ENCODE assay signal across 6 cellular contexts in the genomic region with DNA sequence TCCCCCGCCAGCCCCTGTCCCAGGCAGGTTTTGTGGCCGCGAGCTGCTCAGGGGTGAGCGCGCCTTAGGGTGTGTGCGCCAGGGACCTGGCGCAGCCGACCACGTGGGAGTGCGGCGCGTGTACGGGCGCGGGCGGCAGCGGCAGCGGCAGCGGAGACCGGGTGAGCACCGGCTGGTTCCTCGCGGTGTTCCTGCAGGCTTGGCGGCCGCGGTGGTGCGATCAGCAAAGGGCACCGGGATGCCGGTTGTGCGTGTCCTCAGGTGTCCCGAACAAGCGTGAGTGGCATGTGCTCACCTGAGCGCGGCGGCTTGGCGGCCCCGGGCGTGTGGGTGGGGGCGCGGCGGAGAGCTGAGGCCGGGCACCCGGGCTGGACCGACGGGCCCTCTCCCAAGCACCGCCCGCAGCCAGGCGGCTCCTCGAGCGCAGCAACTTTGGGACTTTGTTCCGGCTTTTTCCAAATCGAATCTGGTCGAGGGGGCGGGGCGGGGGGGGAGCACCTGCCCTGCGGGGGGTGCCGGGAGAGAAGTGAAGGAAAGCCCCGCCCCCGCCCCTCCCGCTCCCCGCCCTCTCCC. TPM values are rescaled to one million over a fixed set of nuclear protein-coding genes. Genes with fewer than 3 reads are reported as not detected.
A peak's percentile ranks its signal among the peaks of the same experiment; 100 is the strongest.
DNase-seq lines count a peak whose midpoint lies in the region; TF ChIP-seq lines count a peak whose summit lies in the region.

No MANE protein-coding gene starts in this region.

- peak overlapping the region; percentile 77 for H2AFZ ChIP-seq in SU-DHL-6 (ENCODE audit: low read depth, low read length, severe bottlenecking)

- H3K9ac ChIP-seq in SU-DHL-6 (ENCODE audit: low read length), result peak overlapping the region; percentile 55

- no peaks in the 10 kb centered on the region for H3K9me3 ChIP-seq in SU-DHL-6 (ENCODE audit: insufficient read depth, low read length)

- TF ChIP-seq CTCF in SU-DHL-6 (IDR thresholded peaks at IDR 0.05; ENCODE audit: insufficient read depth, low read length, poor library complexity, severe bottlenecking) (no peak), fibroblast of villous mesenchyme (IDR thresholded peaks at IDR 0.05; ENCODE audit: insufficient read depth, low read depth, low read length) (no peak)

- DNase-seq in COLO668 (lab: John Stamatoyannopoulos, UW; ENCODE audit: unreplicated experiment) (peak; percentile 63), fibroblast of villous mesenchyme (ENCODE audit: low read depth) (no peak), epidermal melanocyte (ENCODE audit: insufficient read length, low spot score) (no peak), inferior parietal cortex (ENCODE audit: extremely low spot score) (no peak)
- DNase-seq in stimulated activated CD4-positive, alpha-beta T cell treated with anti-CD3 and anti-CD28 coated beads, Interleukin-1b, Interleukin-23, amount 100 ng/mL, for 48 hours, result peak; percentile 33

- H3K36me3 ChIP-seq in SU-DHL-6 (ENCODE audit: low read length), result no peaks in the 10 kb centered on the region

- H3F3A ChIP-seq in SU-DHL-6 (ENCODE audit: insufficient read depth), result no peaks in the 10 kb centered on the region

- H3K27me3 ChIP-seq in SU-DHL-6 (ENCODE audit: low read length), result no peaks in the 10 kb centered on the region

- H3K79me2 ChIP-seq in SU-DHL-6 (ENCODE audit: insufficient read depth, low read length), result no peaks in the 10 kb centered on the region

- peak overlapping the region; percentile 73 for H3K4me2 ChIP-seq in SU-DHL-6 (ENCODE audit: low read depth, low read length, poor library complexity, severe bottlenecking)

- no peaks in the 10 kb centered on the region for H4K20me1 ChIP-seq in SU-DHL-6 (ENCODE audit: low read depth, low read length)

- no peak overlapping the region for H3K27ac ChIP-seq in SU-DHL-6 (ENCODE audit: low read depth, low read length)

- H3K4me3 ChIP-seq in SU-DHL-6 (ENCODE audit: insufficient read depth, low read length, poor library complexity, severe bottlenecking) (peak overlapping the region; percentile 64), fibroblast of villous mesenchyme (ENCODE audit: low read depth, low read length) (peak overlapping the region; percentile 44)

- H3K9me2 ChIP-seq in SU-DHL-6 (replicated peaks; ENCODE audit: insufficient read depth, low read length), result no peaks in the 10 kb centered on the region

RNA-seq across cellular contexts. Expression of gene HSD11B2, which starts 0.3 kb away (rescaled TPM):
- not detected in 2 replicates for total RNA-seq in fibroblast of villous mesenchyme

RNA-seq across cellular contexts. Expression of gene ZDHHC1, which starts 14.3 kb away (rescaled TPM):
- 5.2 and 8.1 TPM in 2 replicates for total RNA-seq in fibroblast of villous mesenchyme

RNA-seq across cellular contexts. Expression of gene TPPP3, which starts 37.3 kb away (rescaled TPM):
- total RNA-seq in fibroblast of villous mesenchyme, result 0.86 and 0.97 TPM in 2 replicates

RNA-seq across cellular contexts. Expression of gene ATP6V0D1, which starts 50.4 kb away (rescaled TPM):
- 107 and 122 TPM in 2 replicates for total RNA-seq in fibroblast of villous mesenchyme

RNA-seq across cellular contexts. Expression of gene AGRP, which starts 52.8 kb away (rescaled TPM):
- total RNA-seq in fibroblast of villous mesenchyme, result not detected in 2 replicates

Comparison
In these comparisons a context has a peak if more than half of its experiments do, and no peak if none do; other contexts are left out.
1. DNase-seq: peak in COLO668 (single experiment) and stimulated activated CD4-positive, alpha-beta T cell treated with anti-CD3 and anti-CD28 coated beads, Interleukin-1b, Interleukin-23, amount 100 ng/mL, for 48 hours (single experiment); none in fibroblast of villous mesenchyme (single experiment), epidermal melanocyte (single experiment) and inferior parietal cortex (single experiment).